ENCODE assay signal across 15 cellular contexts in genomic region chr3:167773584-167773983, GRCh38. TPM values are rescaled to one million over a fixed set of nuclear protein-coding genes. Genes with fewer than 3 reads are reported as not detected.
DNase-seq lines count a peak whose midpoint lies in the region; ATAC-seq and TF ChIP-seq lines count a peak whose summit lies in the region.
"Had no signal": no experiment of that assay in that cellular context is flagged by ENCODE, and none has a peak within 500 bp of the region (broad histone marks: within the 10 kb centered on the region; RNA-seq: fewer than 3 reads in every experiment).

No MANE protein-coding gene starts in this region.

- H3K9me3 Mint-ChIP-seq in MCF 10A (ENCODE audit: unreplicated experiment): no peaks in the 10 kb centered on the region
- H3K9me3 Mint-ChIP-seq: activated naive CD8-positive, alpha-beta T cell treated with anti-CD3 and anti-CD28 coated beads, Interleukin-2, amount 10 ng/mL, durations not matched to agents 7 days and 5 days had no signal

- DNase-seq in MCF 10A (ENCODE audit: unreplicated experiment) (no peak), Ammon's horn (ENCODE audit: low spot score) (no peak), Right ventricle myocardium superior (no peak), UCSD-AML1 (lab: John Stamatoyannopoulos, UW; ENCODE audit: unreplicated experiment) (no peak)
- DNase-seq: activated naive CD8-positive, alpha-beta T cell treated with anti-CD3 and anti-CD28 coated beads, Interleukin-2, amount 10 ng/mL, durations not matched to agents 7 days and 5 days; gastrocnemius medialis; left cardiac atrium; NCI-H1694 treated with DMSO at 0.1 percent for 48 hours; transverse colon had no signal

- no peak overlapping the region for H3K27ac Mint-ChIP-seq in MCF 10A (ENCODE audit: low read depth, unreplicated experiment)
- H3K27ac Mint-ChIP-seq: activated naive CD8-positive, alpha-beta T cell treated with anti-CD3 and anti-CD28 coated beads, Interleukin-2, amount 10 ng/mL, durations not matched to agents 7 days and 5 days; dendritic cell treated with granulocyte-macrophage colony-stimulating factor and Interleukin-4, amounts not matched to agents 40 ng/mL and 50 ng/mL, for 4 days had no signal

- BruUV-seq in MCF 10A (replicated peaks; lab: Mats Ljungman, UMichigan): no TSS peak

- no peaks in the 10 kb centered on the region for H3K4me1 Mint-ChIP-seq in MCF 10A (ENCODE audit: insufficient read depth, unreplicated experiment)
- H3K4me1 Mint-ChIP-seq: neural crest cell had no signal

- no peak overlapping the region for H3K4me3 Mint-ChIP-seq in MCF 10A (ENCODE audit: unreplicated experiment)
- H3K4me3 Mint-ChIP-seq: activated naive CD8-positive, alpha-beta T cell treated with anti-CD3 and anti-CD28 coated beads, Interleukin-2, amount 10 ng/mL, durations not matched to agents 7 days and 5 days; dendritic cell treated with granulocyte-macrophage colony-stimulating factor and Interleukin-4, amounts not matched to agents 40 ng/mL and 50 ng/mL, for 4 days; neural crest cell had no signal

- no peaks in the 10 kb centered on the region for H3K36me3 Mint-ChIP-seq in MCF 10A (ENCODE audit: insufficient read depth, unreplicated experiment)
- H3K36me3 Mint-ChIP-seq: activated naive CD8-positive, alpha-beta T cell treated with anti-CD3 and anti-CD28 coated beads, Interleukin-2, amount 10 ng/mL, durations not matched to agents 7 days and 5 days had no signal

- CTCF ChIA-PET in MCF 10A (lab: Yijun Ruan, JAX): no interaction called here

- ATAC-seq in GM18502 (IDR thresholded peaks at IDR 0.05; ENCODE audit: poor library complexity, unreplicated experiment): peak; percentile 82
- peak; percentile 28 for ATAC-seq in GM19468 (IDR thresholded peaks at IDR 0.05; ENCODE audit: extremely low read depth, unreplicated experiment)
- peak; percentile 79 for ATAC-seq in HG02884 (IDR thresholded peaks at IDR 0.05; ENCODE audit: unreplicated experiment)
- peak; percentile 64 for ATAC-seq in HG03520 (IDR thresholded peaks at IDR 0.05; ENCODE audit: unreplicated experiment)
- no peak for ATAC-seq in Right ventricle myocardium superior (ENCODE audit: poor library complexity)
- ATAC-seq: gastrocnemius medialis, left cardiac atrium had no signal

- no peak for TF ChIP-seq CTCF in MCF 10A (IDR thresholded peaks at IDR 0.05; ENCODE audit: unreplicated experiment)

- POLR2A ChIA-PET in MCF 10A (lab: Yijun Ruan, JAX): interaction anchor here (0.7 to 1.4 kb wide), 2 partner anchors 20 to 38 kb away, joined by 3 to 5 read pairs; partner anchors contain the start of gene SERPINI1

- intact Hi-C loops in MCF 10A (cut with micrococcal nuclease) (no loop called here), Right ventricle myocardium superior (cut with DNase I) (no loop called here)

- no peaks in the 10 kb centered on the region for H3K27me3 Mint-ChIP-seq in MCF 10A (ENCODE audit: insufficient read depth, unreplicated experiment)
- H3K27me3 Mint-ChIP-seq: activated naive CD8-positive, alpha-beta T cell treated with anti-CD3 and anti-CD28 coated beads, Interleukin-2, amount 10 ng/mL, durations not matched to agents 7 days and 5 days; dendritic cell treated with granulocyte-macrophage colony-stimulating factor and Interleukin-4, amounts not matched to agents 40 ng/mL and 50 ng/mL, for 4 days had no signal

RNA-seq across cellular contexts. Expression of gene SERPINI1, which starts 38.1 kb away (rescaled TPM):
- 2.5 and 2.6 TPM in 2 replicates for total RNA-seq in MCF 10A (2022)
- total RNA-seq in Right ventricle myocardium superior: 5.6 TPM

RNA-seq across cellular contexts. Expression of gene PDCD10, which starts 38.9 kb away (rescaled TPM):
- total RNA-seq in MCF 10A (2022): 62.9 and 63.3 TPM in 2 replicates
- total RNA-seq in Right ventricle myocardium superior: 30.4 TPM
